Comparison of ENCODE assay signal across 1 cellular context in the genomic region with DNA sequence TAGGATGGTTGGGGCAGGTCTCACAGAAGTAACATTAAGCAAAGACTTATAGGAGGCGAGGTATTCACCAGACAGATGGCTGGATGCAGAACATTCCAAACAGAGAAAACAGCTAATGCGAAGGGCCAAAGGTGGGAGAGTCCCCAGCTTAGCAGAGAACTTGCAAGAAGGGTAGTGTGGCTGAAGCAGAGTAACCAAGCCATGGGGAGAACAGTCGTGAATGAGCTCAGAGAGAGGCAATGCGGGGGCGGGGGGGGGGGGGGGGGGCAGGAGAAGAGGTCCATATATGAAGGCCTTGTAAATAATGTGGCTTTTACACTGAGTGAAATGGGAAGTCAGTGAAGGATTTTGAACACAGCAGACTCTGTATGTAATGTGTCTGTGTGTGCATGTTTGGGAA.
TF ChIP-seq lines count a peak whose summit lies in the region.

No MANE protein-coding gene starts in this region.

TF ChIP-seq in GM23338, 12 proteins besides CTCF, POLR2A, EP300 and RAD21 (continued from another document):
- TF ChIP-seq, protein P1, sequence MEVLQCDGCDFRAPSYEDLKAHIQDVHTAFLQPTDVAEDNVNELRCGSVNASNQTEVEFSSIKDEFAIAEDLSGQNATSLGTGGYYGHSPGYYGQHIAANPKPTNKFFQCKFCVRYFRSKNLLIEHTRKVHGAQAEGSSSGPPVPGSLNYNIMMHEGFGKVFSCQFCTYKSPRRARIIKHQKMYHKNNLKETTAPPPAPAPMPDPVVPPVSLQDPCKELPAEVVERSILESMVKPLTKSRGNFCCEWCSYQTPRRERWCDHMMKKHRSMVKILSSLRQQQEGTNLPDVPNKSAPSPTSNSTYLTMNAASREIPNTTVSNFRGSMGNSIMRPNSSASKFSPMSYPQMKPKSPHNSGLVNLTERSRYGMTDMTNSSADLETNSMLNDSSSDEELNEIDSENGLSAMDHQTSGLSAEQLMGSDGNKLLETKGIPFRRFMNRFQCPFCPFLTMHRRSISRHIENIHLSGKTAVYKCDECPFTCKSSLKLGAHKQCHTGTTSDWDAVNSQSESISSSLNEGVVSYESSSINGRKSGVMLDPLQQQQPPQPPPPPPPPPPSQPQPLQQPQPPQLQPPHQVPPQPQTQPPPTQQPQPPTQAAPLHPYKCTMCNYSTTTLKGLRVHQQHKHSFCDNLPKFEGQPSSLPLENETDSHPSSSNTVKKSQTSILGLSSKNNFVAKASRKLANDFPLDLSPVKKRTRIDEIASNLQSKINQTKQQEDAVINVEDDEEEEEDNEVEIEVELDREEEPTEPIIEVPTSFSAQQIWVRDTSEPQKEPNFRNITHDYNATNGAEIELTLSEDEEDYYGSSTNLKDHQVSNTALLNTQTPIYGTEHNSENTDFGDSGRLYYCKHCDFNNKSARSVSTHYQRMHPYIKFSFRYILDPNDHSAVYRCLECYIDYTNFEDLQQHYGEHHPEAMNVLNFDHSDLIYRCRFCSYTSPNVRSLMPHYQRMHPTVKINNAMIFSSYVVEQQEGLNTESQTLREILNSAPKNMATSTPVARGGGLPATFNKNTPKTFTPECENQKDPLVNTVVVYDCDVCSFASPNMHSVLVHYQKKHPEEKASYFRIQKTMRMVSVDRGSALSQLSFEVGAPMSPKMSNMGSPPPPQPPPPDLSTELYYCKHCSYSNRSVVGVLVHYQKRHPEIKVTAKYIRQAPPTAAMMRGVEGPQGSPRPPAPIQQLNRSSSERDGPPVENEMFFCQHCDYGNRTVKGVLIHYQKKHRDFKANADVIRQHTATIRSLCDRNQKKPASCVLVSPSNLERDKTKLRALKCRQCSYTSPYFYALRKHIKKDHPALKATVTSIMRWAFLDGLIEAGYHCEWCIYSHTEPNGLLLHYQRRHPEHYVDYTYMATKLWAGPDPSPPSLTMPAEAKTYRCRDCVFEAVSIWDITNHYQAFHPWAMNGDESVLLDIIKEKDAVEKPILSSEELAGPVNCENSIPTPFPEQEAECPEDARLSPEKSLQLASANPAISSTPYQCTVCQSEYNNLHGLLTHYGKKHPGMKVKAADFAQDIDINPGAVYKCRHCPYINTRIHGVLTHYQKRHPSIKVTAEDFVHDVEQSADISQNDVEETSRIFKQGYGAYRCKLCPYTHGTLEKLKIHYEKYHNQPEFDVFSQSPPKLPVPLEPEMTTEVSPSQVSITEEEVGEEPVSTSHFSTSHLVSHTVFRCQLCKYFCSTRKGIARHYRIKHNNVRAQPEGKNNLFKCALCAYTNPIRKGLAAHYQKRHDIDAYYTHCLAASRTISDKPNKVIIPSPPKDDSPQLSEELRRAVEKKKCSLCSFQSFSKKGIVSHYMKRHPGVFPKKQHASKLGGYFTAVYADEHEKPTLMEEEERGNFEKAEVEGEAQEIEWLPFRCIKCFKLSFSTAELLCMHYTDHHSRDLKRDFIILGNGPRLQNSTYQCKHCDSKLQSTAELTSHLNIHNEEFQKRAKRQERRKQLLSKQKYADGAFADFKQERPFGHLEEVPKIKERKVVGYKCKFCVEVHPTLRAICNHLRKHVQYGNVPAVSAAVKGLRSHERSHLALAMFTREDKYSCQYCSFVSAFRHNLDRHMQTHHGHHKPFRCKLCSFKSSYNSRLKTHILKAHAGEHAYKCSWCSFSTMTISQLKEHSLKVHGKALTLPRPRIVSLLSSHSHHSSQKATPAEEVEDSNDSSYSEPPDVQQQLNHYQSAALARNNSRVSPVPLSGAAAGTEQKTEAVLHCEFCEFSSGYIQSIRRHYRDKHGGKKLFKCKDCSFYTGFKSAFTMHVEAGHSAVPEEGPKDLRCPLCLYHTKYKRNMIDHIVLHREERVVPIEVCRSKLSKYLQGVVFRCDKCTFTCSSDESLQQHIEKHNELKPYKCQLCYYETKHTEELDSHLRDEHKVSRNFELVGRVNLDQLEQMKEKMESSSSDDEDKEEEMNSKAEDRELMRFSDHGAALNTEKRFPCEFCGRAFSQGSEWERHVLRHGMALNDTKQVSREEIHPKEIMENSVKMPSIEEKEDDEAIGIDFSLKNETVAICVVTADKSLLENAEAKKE (CRISPR knock-in tag; IDR thresholded peaks at IDR 0.05) = no peak
- TF ChIP-seq POLR2AphosphoS5 (IDR thresholded peaks at IDR 0.05; ENCODE audit: low read depth) (no peak), EZH2 (IDR thresholded peaks at IDR 0.05; ENCODE audit: low read depth, unreplicated experiment) (no peak), EZH2phosphoT487 (IDR thresholded peaks at IDR 0.05; ENCODE audit: unreplicated experiment) (no peak), NANOG (IDR thresholded peaks at IDR 0.05; ENCODE audit: borderline replicate concordance) (no peak), ZNF331 (CRISPR knock-in tag; IDR thresholded peaks at IDR 0.05; ENCODE audit: low read depth) (no peak)
- TF ChIP-seq, protein P2, sequence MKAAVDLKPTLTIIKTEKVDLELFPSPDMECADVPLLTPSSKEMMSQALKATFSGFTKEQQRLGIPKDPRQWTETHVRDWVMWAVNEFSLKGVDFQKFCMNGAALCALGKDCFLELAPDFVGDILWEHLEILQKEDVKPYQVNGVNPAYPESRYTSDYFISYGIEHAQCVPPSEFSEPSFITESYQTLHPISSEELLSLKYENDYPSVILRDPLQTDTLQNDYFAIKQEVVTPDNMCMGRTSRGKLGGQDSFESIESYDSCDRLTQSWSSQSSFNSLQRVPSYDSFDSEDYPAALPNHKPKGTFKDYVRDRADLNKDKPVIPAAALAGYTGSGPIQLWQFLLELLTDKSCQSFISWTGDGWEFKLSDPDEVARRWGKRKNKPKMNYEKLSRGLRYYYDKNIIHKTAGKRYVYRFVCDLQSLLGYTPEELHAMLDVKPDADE (IDR thresholded peaks at IDR 0.05) = no peak
